In genomic region chr12:75483411-75483810, GRCh38 we compare ENCODE assay signal across 1 cellular context.
TF ChIP-seq lines count a peak whose summit lies in the region.

No MANE protein-coding gene starts in this region.

TF ChIP-seq in GM12878, 131 proteins besides CTCF, POLR2A, EP300 and RAD21:
- TF ChIP-seq IRF5 (IDR thresholded peaks at IDR 0.05; ENCODE audit: borderline replicate concordance) (no peak), RAD51 (IDR thresholded peaks at IDR 0.05) (no peak), FOXM1 (IDR thresholded peaks at IDR 0.05; ENCODE audit: low read depth, low read length) (no peak), CBX5 (IDR thresholded peaks at IDR 0.05; ENCODE audit: low read depth) (no peak), ZNF384 (IDR thresholded peaks at IDR 0.05; ENCODE audit: borderline replicate concordance, low read depth, low read length) (no peak), BACH1 (IDR thresholded peaks at IDR 0.05; ENCODE audit: borderline replicate concordance) (no peak), JUNB (IDR thresholded peaks at IDR 0.05) (no peak), SMARCA5 (IDR thresholded peaks at IDR 0.05) (no peak), JUND (IDR thresholded peaks at IDR 0.05; ENCODE audit: low read depth, low read length) (no peak), ETV6 (conservative IDR thresholded peaks at IDR 0.05 in 1 of 2, IDR thresholded peaks at IDR 0.05 in 1 of 2; ENCODE audit: borderline replicate concordance in 1 of 2, low read depth in 1 of 2) (no peak), RBBP5 (conservative IDR thresholded peaks at IDR 0.05) (no peak), RELA (IDR thresholded peaks at IDR 0.05; ENCODE audit: borderline replicate concordance, partially characterized antibody) (no peak), WRNIP1 (IDR thresholded peaks at IDR 0.05; ENCODE audit: borderline replicate concordance, low read depth, low read length) (no peak), SIN3A (IDR thresholded peaks at IDR 0.05; ENCODE audit: low read depth, low read length) (no peak), GABPA (IDR thresholded peaks at IDR 0.05; ENCODE audit: low read depth) (no peak), TAF1 (IDR thresholded peaks at IDR 0.05; ENCODE audit: borderline replicate concordance, low read depth, low read length) (no peak), STAT3 (IDR thresholded peaks at IDR 0.05; ENCODE audit: low read depth, low read length) (no peak)
